22 cellular contexts compared by ENCODE assay signal in the genomic region with DNA sequence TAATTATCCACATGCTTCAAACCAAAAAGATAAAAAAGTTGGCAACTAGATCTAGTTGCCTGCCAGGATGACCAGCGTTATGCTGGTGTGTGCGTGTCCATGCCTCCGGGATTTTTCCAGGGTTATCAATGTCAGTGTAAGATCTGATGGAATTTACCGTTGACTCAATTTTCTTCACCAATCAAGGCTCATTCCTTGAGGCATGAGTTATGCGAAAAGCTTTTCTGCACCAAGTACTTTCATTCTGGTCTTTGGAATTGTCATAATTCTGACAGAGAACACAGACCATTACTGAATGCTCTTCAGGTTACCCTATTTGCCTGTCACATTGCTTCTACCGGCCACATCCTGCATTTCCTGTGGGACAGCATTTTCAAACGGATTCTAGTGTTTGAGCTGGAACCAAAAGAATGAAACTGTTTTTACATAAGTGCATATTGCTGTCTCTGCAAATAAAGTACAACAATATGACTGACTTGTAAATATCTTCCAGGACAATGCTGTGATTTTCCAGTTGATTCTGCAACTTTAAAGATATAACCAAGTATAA.
DNase-seq lines count a peak whose midpoint lies in the region; ATAC-seq and TF ChIP-seq lines count a peak whose summit lies in the region.
"Had no signal": no experiment of that assay in that cellular context is flagged by ENCODE, and none has a peak within 500 bp of the region (broad histone marks: within the 10 kb centered on the region; RNA-seq: fewer than 3 reads in every experiment).

No MANE protein-coding gene starts in this region.

- TF ChIP-seq CTCF in PC-3 (conservative IDR thresholded peaks at IDR 0.05; ENCODE audit: low read depth, low read length), result no peak

- no TSS peak for BruUV-seq in PC-3 (replicated peaks; lab: Mats Ljungman, UMichigan)

- H3K4me2 ChIP-seq in PC-3 (ENCODE audit: low read length), result 0 out of 2 replicates have a peak overlapping the region, but pooled peaks have one; percentile 20

- no peaks in the 10 kb centered on the region for H3K27me3 Mint-ChIP-seq in stimulated activated naive CD8-positive, alpha-beta T cell treated with anti-CD3 and anti-CD28 coated beads, Interleukin-15, Interleukin-2, amounts not matched to agents 100 ng/mL and 50 ng/mL, for 24 hours
- H3K27me3 Mint-ChIP-seq: activated CD8-positive, alpha-beta T cell treated with anti-CD3 and anti-CD28 coated beads for 36 hours; activated naive CD4-positive, alpha-beta T cell treated with anti-CD3 and anti-CD28 coated beads, Interleukin-2, amount 10 ng/mL, durations not matched to agents 7 days and 5 days; central memory CD8-positive, alpha-beta T cell had no signal

- H3K27ac ChIP-seq in PC-3 (ENCODE audit: low read length) (peak overlapping the region; percentile 74), right cardiac atrium (ENCODE audit: low read length) (no peak overlapping the region)
- peak overlapping the region; percentile 25 for H3K27ac ChIP-seq in effector memory CD4-positive, alpha-beta T cell (ENCODE audit: insufficient read depth, low read length, poor library complexity, severe bottlenecking)
- H3K27ac ChIP-seq: thyroid gland had no signal

- ATAC-seq in stimulated activated naive CD8-positive, alpha-beta T cell treated with anti-CD3 and anti-CD28 coated beads, Interleukin-15, Interleukin-2, amounts not matched to agents 100 U/mL and 50 U/mL, for 24 hours, result no peak
- ATAC-seq in PC-3 (peak; percentile 22; the same call in 1 of the 2 replicates), right cardiac atrium (no peak), HG03354 (IDR thresholded peaks at IDR 0.05; ENCODE audit: poor library complexity, severe bottlenecking, unreplicated experiment) (no peak)
- ATAC-seq: activated CD8-positive, alpha-beta T cell treated with anti-CD3 and anti-CD28 coated beads for 36 hours had no signal

- H3F3A ChIP-seq in PC-3 (ENCODE audit: low read length, unreplicated experiment), result no peaks in the 10 kb centered on the region

- H3K27ac Mint-ChIP-seq in stimulated activated naive CD8-positive, alpha-beta T cell treated with anti-CD3 and anti-CD28 coated beads, Interleukin-15, Interleukin-2, amounts not matched to agents 100 ng/mL and 50 ng/mL, for 24 hours, result peak overlapping the region; percentile 6
- H3K27ac Mint-ChIP-seq: activated CD8-positive, alpha-beta T cell treated with anti-CD3 and anti-CD28 coated beads for 36 hours; activated naive CD4-positive, alpha-beta T cell treated with anti-CD3 and anti-CD28 coated beads, Interleukin-2, amount 10 ng/mL, durations not matched to agents 7 days and 5 days; nephron had no signal

- H3K9me2 ChIP-seq in PC-3 (replicated peaks; ENCODE audit: low read length), result no peaks in the 10 kb centered on the region

- intact Hi-C loops in PC-3 (cut with micrococcal nuclease), result no loop called here
- intact Hi-C loops in right cardiac atrium (cut with DNase I), result no loop called here

- no peak overlapping the region for H3K4me3 ChIP-seq in PC-3 (ENCODE audit: low read length)
- no peak overlapping the region for H3K4me3 ChIP-seq in effector memory CD4-positive, alpha-beta T cell (ENCODE audit: insufficient read depth, low read depth, low read length, poor library complexity, severe bottlenecking)
- no peak overlapping the region for H3K4me3 ChIP-seq in right cardiac atrium (ENCODE audit: low read length)
- H3K4me3 ChIP-seq: thyroid gland had no signal

- DNase-seq in stimulated activated naive CD8-positive, alpha-beta T cell treated with anti-CD3 and anti-CD28 coated beads, Interleukin-15, Interleukin-2, amounts not matched to agents 100 U/mL and 50 U/mL, for 24 hours, result no peak
- DNase-seq in PC-3 (peak; percentile 43), DMS 273 treated with DMSO at 0.1 percent for 48 hours (lab: John Stamatoyannopoulos, UW) (no peak), right cardiac atrium (no peak), NAMALWA (ENCODE audit: low spot score) (no peak)
- DNase-seq in effector memory CD4-positive, alpha-beta T cell, result no peak
- DNase-seq: activated CD8-positive, alpha-beta T cell treated with anti-CD3 and anti-CD28 coated beads for 36 hours; activated naive CD4-positive, alpha-beta T cell treated with anti-CD3 and anti-CD28 coated beads, Interleukin-2, amount 10 ng/mL, durations not matched to agents 7 days and 5 days; activated T-cell treated with anti-CD3 and anti-CD28 coated beads, Interleukin-2, amount 50 U/mL, for 1 hour; dermis blood vessel endothelial cell; DMS79 treated with DMSO at 0.1 percent for 48 hours; GOT3; MV-4-11; NCI-H1694; NCI-H526; stimulated activated CD4-positive, alpha-beta T cell treated with anti-CD3 and anti-CD28 coated beads, Interleukin-4, amount 100 ng/mL, for 24 hours; stimulated activated naive CD4-positive, alpha-beta T cell; thyroid gland had no signal

- H3K9ac ChIP-seq in PC-3 (ENCODE audit: low read length), result no peak overlapping the region; the same call in 1 of the 2 replicates

- WGBS in right cardiac atrium, result 80% methylated on average over 7 of the region's 7 CpGs

- no peaks in the 10 kb centered on the region for H3K9me3 ChIP-seq in PC-3 (ENCODE audit: low read length)
- no peaks in the 10 kb centered on the region for H3K9me3 ChIP-seq in effector memory CD4-positive, alpha-beta T cell (ENCODE audit: control insufficient read depth, low read length)
- H3K9me3 ChIP-seq in right cardiac atrium (ENCODE audit: control insufficient read depth, low read length), result no peaks in the 10 kb centered on the region
- H3K9me3 ChIP-seq: thyroid gland had no signal

- H4K20me1 ChIP-seq in PC-3 (ENCODE audit: low read length), result no peaks in the 10 kb centered on the region

- CTCF ChIA-PET in PC-3 (lab: Charles Lee), result no interaction called here

- H3K79me2 ChIP-seq in PC-3 (ENCODE audit: low read length), result no peaks in the 10 kb centered on the region

- no peak overlapping the region for H3K4me3 Mint-ChIP-seq in stimulated activated naive CD8-positive, alpha-beta T cell treated with anti-CD3 and anti-CD28 coated beads, Interleukin-15, Interleukin-2, amounts not matched to agents 100 ng/mL and 50 ng/mL, for 24 hours
- H3K4me3 Mint-ChIP-seq: activated CD8-positive, alpha-beta T cell treated with anti-CD3 and anti-CD28 coated beads for 36 hours; activated naive CD4-positive, alpha-beta T cell treated with anti-CD3 and anti-CD28 coated beads, Interleukin-2, amount 10 ng/mL, durations not matched to agents 7 days and 5 days; central memory CD8-positive, alpha-beta T cell; nephron had no signal

- H3K27me3 ChIP-seq in PC-3 (ENCODE audit: low read length) (no peaks in the 10 kb centered on the region), right cardiac atrium (ENCODE audit: control insufficient read depth, insufficient read depth) (no peaks in the 10 kb centered on the region)
- H3K27me3 ChIP-seq in effector memory CD4-positive, alpha-beta T cell (replicated peaks; ENCODE audit: control insufficient read depth, insufficient read depth, low read length, poor library complexity, severe bottlenecking), result no peaks in the 10 kb centered on the region
- H3K27me3 ChIP-seq: thyroid gland had no signal

- POLR2A ChIA-PET in PC-3 (lab: Charles Lee; ENCODE audit: unreplicated experiment), result interaction anchor here (0.6 kb wide), 1 partner anchor 142 kb away, joined by 3 read pairs; no protein-coding TSS in a partner anchor

- H3K9me3 Mint-ChIP-seq in stimulated activated naive CD8-positive, alpha-beta T cell treated with anti-CD3 and anti-CD28 coated beads, Interleukin-15, Interleukin-2, amounts not matched to agents 100 ng/mL and 50 ng/mL, for 24 hours, result peaks cover 3% of the 10 kb centered on the region
- H3K9me3 Mint-ChIP-seq: activated CD8-positive, alpha-beta T cell treated with anti-CD3 and anti-CD28 coated beads for 36 hours; central memory CD8-positive, alpha-beta T cell had no signal

- H2AFZ ChIP-seq in PC-3 (ENCODE audit: low read length), result no peak overlapping the region

- H3K4me1 Mint-ChIP-seq in stimulated activated naive CD8-positive, alpha-beta T cell treated with anti-CD3 and anti-CD28 coated beads, Interleukin-15, Interleukin-2, amounts not matched to agents 100 ng/mL and 50 ng/mL, for 24 hours (ENCODE audit: low read depth), result peaks cover 85% of the 10 kb centered on the region
- H3K4me1 Mint-ChIP-seq: nephron had no signal

- H3K36me3 ChIP-seq in PC-3 (ENCODE audit: low read depth, low read length), result no peaks in the 10 kb centered on the region; the same call in 1 of the 2 replicates
- no peaks in the 10 kb centered on the region for H3K36me3 ChIP-seq in effector memory CD4-positive, alpha-beta T cell (ENCODE audit: control insufficient read depth, insufficient read depth, low read length)
- H3K36me3 ChIP-seq: thyroid gland had no signal

- H3K36me3 Mint-ChIP-seq in stimulated activated naive CD8-positive, alpha-beta T cell treated with anti-CD3 and anti-CD28 coated beads, Interleukin-15, Interleukin-2, amounts not matched to agents 100 ng/mL and 50 ng/mL, for 24 hours (ENCODE audit: low read depth), result peaks cover 79% of the 10 kb centered on the region

- H3K4me1 ChIP-seq in PC-3 (ENCODE audit: insufficient read depth, low read length) (peaks cover 22% of the 10 kb centered on the region), right cardiac atrium (ENCODE audit: control insufficient read depth, insufficient read depth, low read length) (no peaks in the 10 kb centered on the region)
- H3K4me1 ChIP-seq in effector memory CD4-positive, alpha-beta T cell (ENCODE audit: control insufficient read depth, insufficient read depth, low read length, poor library complexity, severe bottlenecking), result peaks cover 56% of the 10 kb centered on the region
